In the genomic region with DNA sequence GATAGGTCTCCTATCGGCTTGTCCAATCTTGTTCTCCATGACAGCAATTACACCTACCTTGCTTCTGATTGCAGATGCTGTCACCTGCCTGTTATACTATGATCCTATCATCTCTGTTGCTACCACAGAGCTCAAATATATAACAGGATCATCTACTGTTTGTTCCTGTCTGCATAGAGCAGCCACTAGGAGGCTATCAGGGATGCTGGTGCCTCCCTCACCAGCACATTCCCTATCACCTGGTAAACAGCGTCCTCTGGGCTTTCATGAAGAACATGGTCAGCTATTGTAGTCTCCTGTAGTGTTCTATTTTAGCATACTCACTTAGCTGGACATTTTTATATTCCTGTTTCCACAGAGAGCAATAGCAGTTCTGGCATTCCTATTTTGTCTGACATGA, we compare ENCODE assay signal across 16 cellular contexts.
DNase-seq lines count a peak whose midpoint lies in the region; ATAC-seq and TF ChIP-seq lines count a peak whose summit lies in the region.
"Had no signal": no experiment of that assay in that cellular context is flagged by ENCODE, and none has a peak within 500 bp of the region (broad histone marks: within the 10 kb centered on the region; RNA-seq: fewer than 3 reads in every experiment).

No MANE protein-coding gene starts in this region.

- no peaks in the 10 kb centered on the region for H3K9me2 ChIP-seq in neural cell (ENCODE audit: insufficient read depth, low read length)

- H4K20me1 ChIP-seq in mammary epithelial cell (ENCODE audit: insufficient read depth, low read length) (no peaks in the 10 kb centered on the region), neural cell (ENCODE audit: insufficient read depth) (no peaks in the 10 kb centered on the region)

- H3K4me1 ChIP-seq in mammary epithelial cell (ENCODE audit: insufficient read depth, low read length) = peaks cover 2% of the 10 kb centered on the region
- H3K4me1 ChIP-seq: adrenal gland, testis had no signal

- intact Hi-C loops in mammary epithelial cell (cut with micrococcal nuclease) = no loop called here

- no peak overlapping the region for H3K4me3 ChIP-seq in mammary epithelial cell (replicated peaks in 1 of 3; ENCODE audit: insufficient read depth in 1 of 3, low read depth in 2 of 3, low read length in 3 of 3)
- H3K4me3 ChIP-seq in neural cell (ENCODE audit: low read length) = no peak overlapping the region
- H3K4me3 ChIP-seq: adrenal gland, testis had no signal

- no peak overlapping the region for H3K4me2 ChIP-seq in mammary epithelial cell (ENCODE audit: insufficient read depth, low read depth, low read length)
- H3K4me2 ChIP-seq in neural cell (ENCODE audit: low read length) = no peak overlapping the region

- H3F3A ChIP-seq in neural cell (ENCODE audit: insufficient read depth, low read length, poor library complexity, severe bottlenecking) = no peaks in the 10 kb centered on the region

- H3K9ac ChIP-seq in mammary epithelial cell (ENCODE audit: insufficient read depth, low read length) = no peak overlapping the region
- H3K9ac ChIP-seq in neural cell (ENCODE audit: low read length) = no peak overlapping the region

- CTCF ChIA-PET in mammary epithelial cell (lab: Charles Lee; ENCODE audit: low non-redundant PET) = no interaction called here

- in situ Hi-C loops in mammary epithelial cell (cut with MboI; ENCODE audit: low sequenced_read_pairs in 2 of 2) = no loop called here

- H3K9me3 ChIP-seq in mammary epithelial cell (replicated peaks; ENCODE audit: insufficient read depth, low read length) (no peaks in the 10 kb centered on the region), neural cell (ENCODE audit: low read length) (no peaks in the 10 kb centered on the region)
- H3K9me3 ChIP-seq: adrenal gland, testis had no signal

- dilution Hi-C loops in mammary epithelial cell (cut with HindIII; ENCODE audit: low sequenced_read_pairs) = no loop called here

- BruUV-seq in mammary epithelial cell (replicated peaks; lab: Mats Ljungman, UMichigan) = no TSS peak

- 67% methylated on average over 2 of the region's 2 CpGs for WGBS in mammary epithelial cell (ENCODE audit: low coverage, missing lambda C conversion rate)

- no peak for TF ChIP-seq RAD21 in neural cell (conservative IDR thresholded peaks at IDR 0.05)

- no peaks in the 10 kb centered on the region for H3K36me3 ChIP-seq in mammary epithelial cell (ENCODE audit: insufficient read depth, low read length)
- no peaks in the 10 kb centered on the region for H3K36me3 ChIP-seq in neural cell (ENCODE audit: insufficient read depth, low read length)
- H3K36me3 ChIP-seq: adrenal gland had no signal

- H3K79me2 ChIP-seq in mammary epithelial cell (ENCODE audit: insufficient read depth, low read length) (no peaks in the 10 kb centered on the region), neural cell (replicated peaks; ENCODE audit: insufficient read depth, low read length) (no peaks in the 10 kb centered on the region)

- ATAC-seq in GM21619 (IDR thresholded peaks at IDR 0.05; ENCODE audit: unreplicated experiment) = no peak
- ATAC-seq: activated T-cell treated with anti-CD3 and anti-CD28 coated beads, Interleukin-2, amount 50 U/mL, for 4 hours had no signal

- H3K27me3 ChIP-seq in mammary epithelial cell (ENCODE audit: insufficient read depth, low read length) (no peaks in the 10 kb centered on the region), neural cell (ENCODE audit: insufficient read depth, low read depth, low read length) (no peaks in the 10 kb centered on the region)
- H3K27me3 ChIP-seq: adrenal gland, testis had no signal

- TF ChIP-seq EP300 in neural cell (conservative IDR thresholded peaks at IDR 0.05; ENCODE audit: poor library complexity, severe bottlenecking) = no peak

- H2AFZ ChIP-seq in mammary epithelial cell (ENCODE audit: low read depth, low read length) (no peak overlapping the region), neural cell (ENCODE audit: low read depth, low read length) (no peak overlapping the region)

- DNase-seq in NCI-H1417 (lab: John Stamatoyannopoulos, UW) (peak in 2 of 3 experiments; percentile 7 to 26), NCI-H1417 treated with DMSO at 0.1 percent for 48 hours (lab: John Stamatoyannopoulos, UW) (no peak), NCI-H510A treated with DMSO at 0.1 percent for 48 hours (lab: John Stamatoyannopoulos, UW) (peak; percentile 34), mammary epithelial cell (no peak), HPDE6-E6E7 (ENCODE audit: extremely low spot score) (no peak), AG08395 (ENCODE audit: low spot score) (no peak)
- DNase-seq: activated CD4-positive, alpha-beta T cell treated with anti-CD3 and anti-CD28 coated beads, Interleukin-2, amount 10 ng/mL, durations not matched to agents 7 days and 5 days; activated T-cell treated with anti-CD3 and anti-CD28 coated beads, Interleukin-2, amount 50 U/mL, for 4 hours; adrenal gland; midbrain; NCI-H1694 treated with DMSO at 0.1 percent for 48 hours; posterior cingulate gyrus; T-helper 2 cell; testis had no signal

- TF ChIP-seq CTCF in mammary epithelial cell (conservative IDR thresholded peaks at IDR 0.05 in 1 of 2, IDR thresholded peaks at IDR 0.05 in 1 of 2; ENCODE audit: extremely low read depth in 1 of 2, insufficient read depth in 1 of 2, low read depth in 1 of 2, low read length in 2 of 2) (peak; percentile 20 to 38), neural cell (IDR thresholded peaks at IDR 0.05; ENCODE audit: poor library complexity, severe bottlenecking) (peak; percentile 27)

- H3K27ac ChIP-seq in mammary epithelial cell (ENCODE audit: insufficient read depth, low read depth, low read length) (no peak overlapping the region), neural cell (ENCODE audit: low read length) (no peak overlapping the region)
- H3K27ac ChIP-seq: adrenal gland, testis had no signal

TF ChIP-seq in neural cell, 6 proteins besides CTCF, POLR2A, EP300 and RAD21:
- TF ChIP-seq SMC3 (conservative IDR thresholded peaks at IDR 0.05; ENCODE audit: poor library complexity) (no peak), TAF1 (IDR thresholded peaks at IDR 0.05; ENCODE audit: low read depth) (no peak), POLR2AphosphoS5 (IDR thresholded peaks at IDR 0.05) (no peak)
TF ChIP-seq in neural cell: peak in this region for 0.

Comparison
In these comparisons a context has a peak if more than half of its experiments do, and no peak if none do; other contexts are left out.
1. DNase-seq: peak in NCI-H1417 (2 of 3) and NCI-H510A treated with DMSO at 0.1 percent for 48 hours (single experiment); none in NCI-H1417 treated with DMSO at 0.1 percent for 48 hours (single experiment), mammary epithelial cell (single experiment), HPDE6-E6E7 (single experiment) and AG08395 (single experiment).